16 cellular contexts compared by ENCODE assay signal in genomic region chr1:232568331-232568852, GRCh38.
DNase-seq lines count a peak whose midpoint lies in the region; ATAC-seq and TF ChIP-seq lines count a peak whose summit lies in the region.
"Had no signal": no experiment of that assay in that cellular context is flagged by ENCODE, and none has a peak within 500 bp of the region (broad histone marks: within the 10 kb centered on the region; RNA-seq: fewer than 3 reads in every experiment).

No MANE protein-coding gene starts in this region.

- no peaks in the 10 kb centered on the region for H3F3A ChIP-seq in GM23248 (ENCODE audit: insufficient read depth)

- H3K9ac ChIP-seq in GM23248: no peak overlapping the region

- H3K9me3 ChIP-seq in GM23248 (ENCODE audit: low read depth) (no peaks in the 10 kb centered on the region), OCI-LY7 (ENCODE audit: low read length) (no peaks in the 10 kb centered on the region; the same call in 1 of the 2 replicates), WERI-Rb-1 (ENCODE audit: severe bottlenecking) (peaks cover 3% of the 10 kb centered on the region)
- H3K9me3 ChIP-seq: Peyer's patch, uterus had no signal

- H4K20me1 ChIP-seq in GM23248 (ENCODE audit: insufficient read depth) (no peaks in the 10 kb centered on the region), OCI-LY7 (ENCODE audit: insufficient read depth, low read length) (no peaks in the 10 kb centered on the region)

- H3K4me3 ChIP-seq in GM23248 (no peak overlapping the region), OCI-LY7 (ENCODE audit: low read depth, low read length, poor library complexity, severe bottlenecking) (no peak overlapping the region), WERI-Rb-1 (ENCODE audit: low read depth, low read length) (no peak overlapping the region)
- H3K4me3 ChIP-seq: Peyer's patch, skin epidermis, uterus had no signal

- H3K27me3 ChIP-seq in GM23248 (replicated peaks; ENCODE audit: insufficient read depth): no peaks in the 10 kb centered on the region
- H3K27me3 ChIP-seq in WERI-Rb-1 (ENCODE audit: insufficient read depth, low read depth, severe bottlenecking): peaks cover 4% of the 10 kb centered on the region
- H3K27me3 ChIP-seq: Peyer's patch, uterus had no signal

- in situ Hi-C loops in GM23248 (cut with MboI): no loop called here

- H3K27ac ChIP-seq in GM23248: no peak overlapping the region
- peak overlapping the region; percentile 9 for H3K27ac ChIP-seq in OCI-LY7 (ENCODE audit: low read depth, low read length, poor library complexity, severe bottlenecking)
- no peak overlapping the region for H3K27ac ChIP-seq in WERI-Rb-1
- H3K27ac ChIP-seq: Peyer's patch, skin epidermis, uterus had no signal

- CTCF ChIA-PET in OCI-LY7 (lab: Charles Lee; ENCODE audit: unreplicated experiment): no interaction called here

- TF ChIP-seq CTCF in OCI-LY7 (conservative IDR thresholded peaks at IDR 0.05; ENCODE audit: low read length): no peak
- no peak for TF ChIP-seq CTCF in WERI-Rb-1 (IDR thresholded peaks at IDR 0.05; ENCODE audit: low read depth, low read length)

- ATAC-seq in left colon: peak; percentile 14
- ATAC-seq: esophagus mucosa had no signal

- H3K4me1 ChIP-seq in GM23248 (ENCODE audit: insufficient read depth) (no peaks in the 10 kb centered on the region), OCI-LY7 (ENCODE audit: insufficient read depth, low read length, poor library complexity, severe bottlenecking) (peaks cover 88% of the 10 kb centered on the region)
- H3K4me1 ChIP-seq: Peyer's patch, uterus had no signal

- no peak overlapping the region for H3K4me2 ChIP-seq in GM23248 (ENCODE audit: unreplicated experiment)
- no peak overlapping the region for H3K4me2 ChIP-seq in OCI-LY7 (ENCODE audit: low read length)

- no TSS peak for BruUV-seq in OCI-LY7 (replicated peaks; lab: Mats Ljungman, UMichigan)

- H2AFZ ChIP-seq in GM23248 (no peak overlapping the region), OCI-LY7 (ENCODE audit: low read length) (peak overlapping the region; percentile 7; the same call in 1 of the 2 replicates)

- no peaks in the 10 kb centered on the region for H3K9me2 ChIP-seq in GM23248 (ENCODE audit: insufficient read depth)
- H3K9me2 ChIP-seq in OCI-LY7 (ENCODE audit: insufficient read depth, low read length): no peaks in the 10 kb centered on the region

- no peaks in the 10 kb centered on the region for H3K36me3 ChIP-seq in GM23248 (ENCODE audit: low read depth)
- no peaks in the 10 kb centered on the region for H3K36me3 ChIP-seq in OCI-LY7 (ENCODE audit: insufficient read depth, low read length)
- H3K36me3 ChIP-seq in WERI-Rb-1: no peaks in the 10 kb centered on the region
- H3K36me3 ChIP-seq: Peyer's patch, uterus had no signal

- DNase-seq in COLO668 (lab: John Stamatoyannopoulos, UW; ENCODE audit: unreplicated experiment): peak; percentile 50
- DNase-seq in GM23248: peak; percentile 5
- DNase-seq in OCI-LY7 (ENCODE audit: low spot score): no peak
- no peak for DNase-seq in left colon
- no peak for DNase-seq in stimulated activated CD4-positive, alpha-beta T cell treated with anti-CD3 and anti-CD28 coated beads, Interleukin-12 subunit alpha, Interleukin-12 subunit beta, amount 100 ng/mL, for 4 hours
- no peak for DNase-seq in KG1 (lab: John Stamatoyannopoulos, UW)
- no peak for DNase-seq in WERI-Rb-1
- DNase-seq: activated effector memory CD4-positive, alpha-beta T cell treated with Interleukin-2 at 50 U/mL for 16 hours; CD4-positive, alpha-beta T cell; midbrain; NCI-H2171; Peyer's patch; SW 1271; uterus had no signal

- intact Hi-C loops in OCI-LY7 (cut with micrococcal nuclease; ENCODE audit: unreplicated experiment) (no loop called here), left colon (cut with DNase I, micrococcal nuclease) (no loop called here)

- WGBS in GM23248 (ENCODE audit: low coverage in 1 of 2, low lambda C conversion rate in 2 of 2, missing lambda C conversion rate in 2 of 2), 2 experiments: 66 to 77% methylated on average over 2 of the region's 2 CpGs

- no peaks in the 10 kb centered on the region for H3K79me2 ChIP-seq in GM23248 (ENCODE audit: insufficient read depth)
- H3K79me2 ChIP-seq in OCI-LY7 (ENCODE audit: insufficient read depth, low read depth, low read length): peaks cover 7% of the 10 kb centered on the region; the same call in 1 of the 2 replicates

- POLR2A ChIA-PET in OCI-LY7 (lab: Charles Lee): interaction anchor here (0.6 to 10.6 kb wide), 5 partner anchors 8 to 213 kb away, joined by 4 to 115 read pairs (median 6); no protein-coding TSS in a partner anchor

Comparison
In these comparisons a context has a peak if more than half of its experiments do, and no peak if none do; other contexts are left out.
1. DNase-seq: peak in COLO668 (single experiment) and GM23248 (single experiment); none in OCI-LY7 (single experiment), left colon (0 of 2), stimulated activated CD4-positive, alpha-beta T cell treated with anti-CD3 and anti-CD28 coated beads, Interleukin-12 subunit alpha, Interleukin-12 subunit beta, amount 100 ng/mL, for 4 hours (single experiment), KG1 (single experiment) and WERI-Rb-1 (single experiment).